Comparison of ENCODE assay signal across 8 cellular contexts in the genomic region with DNA sequence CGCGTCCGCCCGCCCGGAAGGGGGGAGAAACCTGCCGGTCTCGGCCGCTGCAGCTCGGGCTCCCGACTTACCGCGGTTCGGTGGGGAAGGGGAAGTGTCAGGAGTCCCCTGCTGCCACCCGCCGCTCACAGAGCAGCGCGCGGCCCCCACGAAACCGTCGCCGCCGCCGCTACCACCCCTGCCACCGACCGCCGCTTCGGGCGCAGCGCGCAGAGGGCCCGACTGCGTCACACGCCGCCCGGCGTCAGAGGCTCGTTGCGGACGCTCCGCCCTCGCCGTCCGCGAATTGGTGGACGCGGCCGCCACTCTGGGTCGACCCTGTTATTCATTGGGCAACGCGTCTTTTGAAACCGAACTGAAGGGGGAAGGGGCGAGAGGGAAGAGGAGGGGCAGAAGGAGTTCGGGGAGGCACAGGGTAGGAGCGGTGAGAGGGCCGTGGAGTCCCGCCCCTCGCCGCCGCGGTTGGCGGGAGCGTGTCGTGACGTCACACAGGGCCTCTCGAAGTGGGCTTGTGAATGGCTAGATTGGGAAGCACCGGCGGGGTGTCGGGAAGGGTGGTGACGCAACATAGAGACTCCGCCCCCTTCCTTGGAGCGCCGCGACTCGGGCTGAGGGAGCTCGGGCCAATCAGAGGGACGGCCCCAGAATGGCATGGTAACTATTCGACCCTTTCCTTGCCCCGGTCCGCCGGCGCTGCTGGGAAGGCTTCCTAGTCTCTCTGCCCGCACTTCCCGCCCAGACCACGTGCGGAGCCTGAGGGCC. TPM values are rescaled to one million over a fixed set of nuclear protein-coding genes. Genes with fewer than 3 reads are reported as not detected.
A peak's percentile ranks its signal among the peaks of the same experiment; 100 is the strongest.
DNase-seq lines count a peak whose midpoint lies in the region; ATAC-seq and FAIRE-seq lines count a peak whose summit lies in the region.

A gene (minus strand): TSS at position 226 of the 762 bp plus-strand sequence. CDS start 15,437 bp downstream, outside the sequence.

- H3K9me3 ChIP-seq in KOPT-K1 (ENCODE audit: insufficient read depth, low read length, poor library complexity, severe bottlenecking) (no peaks in the 10 kb centered on the region), muscle layer of colon (ENCODE audit: low read length) (no peaks in the 10 kb centered on the region)

- H3K4me1 Mint-ChIP-seq in activated T-cell treated with anti-CD3 and anti-CD28 coated beads, Interleukin-2, amount 50 U/mL, for 72 hours (ENCODE audit: low read depth) = peaks cover 60% of the 10 kb centered on the region

- peak within 1 kb of the TSS; percentile 92 to 98 for H3K4me3 Mint-ChIP-seq in activated T-cell treated with anti-CD3 and anti-CD28 coated beads, Interleukin-2, amount 50 U/mL, for 72 hours

- peaks cover 10 to 22% of the 10 kb centered on the region in 2 donors for H3K36me3 Mint-ChIP-seq in activated T-cell treated with anti-CD3 and anti-CD28 coated beads, Interleukin-2, amount 50 U/mL, for 72 hours (ENCODE audit: insufficient read depth in 2 of 2)

- peak; percentile 91 for ATAC-seq in GM21786 (IDR thresholded peaks at IDR 0.05; ENCODE audit: unreplicated experiment)
- ATAC-seq in activated T-cell treated with anti-CD3 and anti-CD28 coated beads, Interleukin-2, amount 50 U/mL, for 72 hours (replicated peaks in 1 of 2) = peak; percentile 93 to 94
- peak; percentile 98 for ATAC-seq in esophagus mucosa

- peak; percentile 99 for DNase-seq in DMS79 (lab: John Stamatoyannopoulos, UW)
- peak; percentile 98 for DNase-seq in RCC 7860 (ENCODE audit: low spot score)
- DNase-seq in activated T-cell treated with anti-CD3 and anti-CD28 coated beads, Interleukin-2, amount 50 U/mL, for 72 hours = peak; percentile 100
- DNase-seq in stimulated activated CD8-positive, alpha-beta memory T cell treated with anti-CD3 and anti-CD28 coated beads, Interleukin-7, amount 100 ng/mL, for 24 hours (ENCODE audit: low read depth) = peak; percentile 99

- peak within 1 kb of the TSS; percentile 99 for H3K27ac Mint-ChIP-seq in activated T-cell treated with anti-CD3 and anti-CD28 coated beads, Interleukin-2, amount 50 U/mL, for 72 hours

- peaks cover 16% of the 10 kb centered on the region for H3K4me1 ChIP-seq in muscle layer of colon (ENCODE audit: insufficient read depth, low read length)

- H3K27me3 Mint-ChIP-seq in activated T-cell treated with anti-CD3 and anti-CD28 coated beads, Interleukin-2, amount 50 U/mL, for 72 hours (ENCODE audit: low read depth) = no peaks in the 10 kb centered on the region

- H3K9ac ChIP-seq in muscle layer of colon (ENCODE audit: low read length) = peak within 1 kb of the TSS; percentile 81

- FAIRE-seq in RCC 7860 (lab: Jason Lieb, UNC) = peak; percentile 86

- peak within 1 kb of the TSS; percentile 75 to 83 for H3K4me3 ChIP-seq in muscle layer of colon (ENCODE audit: low read depth in 1 of 2, low read length in 2 of 2)

- no peaks in the 10 kb centered on the region for H3K9me3 Mint-ChIP-seq in activated T-cell treated with anti-CD3 and anti-CD28 coated beads, Interleukin-2, amount 50 U/mL, for 72 hours

- no peaks in the 10 kb centered on the region for H3K27me3 ChIP-seq in muscle layer of colon (ENCODE audit: control insufficient read depth in 1 of 2, insufficient read depth in 2 of 2, low read length in 2 of 2)

- H3K36me3 ChIP-seq in KOPT-K1 (ENCODE audit: insufficient read depth, low read length) = peaks cover 33% of the 10 kb centered on the region
- peaks cover 12% of the 10 kb centered on the region for H3K36me3 ChIP-seq in muscle layer of colon (ENCODE audit: insufficient read depth, low read length)

- H3K27ac ChIP-seq in KOPT-K1 (ENCODE audit: low read depth, low read length, poor library complexity, severe bottlenecking) = peak within 1 kb of the TSS; percentile 86
- peak within 1 kb of the TSS; percentile 95 for H3K27ac ChIP-seq in muscle layer of colon (ENCODE audit: low read depth, low read length)

RNA-seq across cellular contexts. Expression of the gene that starts here (rescaled TPM):
- 100 to 1,000 TPM; 141 to 149 TPM for total RNA-seq in activated T-cell treated with anti-CD3 and anti-CD28 coated beads, Interleukin-2, amount 50 U/mL, for 72 hours
- 55.1 TPM for total RNA-seq in esophagus mucosa

Comparison
In these comparisons a context has a peak if more than half of its experiments do, and no peak if none do; other contexts are left out.
1. Peak in every context shown above with its lines: DNase-seq, ATAC-seq, H3K4me3 ChIP-seq and H3K27ac ChIP-seq.